Comparison of ENCODE assay signal across 1 cellular context in genomic region chr2:159285929-159286708, GRCh38.
A peak's percentile ranks its signal among the peaks of the same experiment; 100 is the strongest.
TF ChIP-seq lines count a peak whose summit lies in the region.

A gene with protein sequence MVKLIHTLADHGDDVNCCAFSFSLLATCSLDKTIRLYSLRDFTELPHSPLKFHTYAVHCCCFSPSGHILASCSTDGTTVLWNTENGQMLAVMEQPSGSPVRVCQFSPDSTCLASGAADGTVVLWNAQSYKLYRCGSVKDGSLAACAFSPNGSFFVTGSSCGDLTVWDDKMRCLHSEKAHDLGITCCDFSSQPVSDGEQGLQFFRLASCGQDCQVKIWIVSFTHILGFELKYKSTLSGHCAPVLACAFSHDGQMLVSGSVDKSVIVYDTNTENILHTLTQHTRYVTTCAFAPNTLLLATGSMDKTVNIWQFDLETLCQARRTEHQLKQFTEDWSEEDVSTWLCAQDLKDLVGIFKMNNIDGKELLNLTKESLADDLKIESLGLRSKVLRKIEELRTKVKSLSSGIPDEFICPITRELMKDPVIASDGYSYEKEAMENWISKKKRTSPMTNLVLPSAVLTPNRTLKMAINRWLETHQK (minus strand): TSS chr2:159286703. CDS start chr2:159283069, 3,634 bp downstream.

TF ChIP-seq in GM12878, 131 proteins besides CTCF, POLR2A, EP300 and RAD21 (continued from another document and continues in another):
- TF ChIP-seq RELB (IDR thresholded peaks at IDR 0.05; ENCODE audit: low read depth), result peak; percentile 33; the same call in 1 of the 2 replicates
- 0 out of 2 replicates have a peak, but pooled peaks have one; percentile 31 for TF ChIP-seq NBN (IDR thresholded peaks at IDR 0.05)
- no peak for TF ChIP-seq SIX5 (IDR thresholded peaks at IDR 0.05; ENCODE audit: low read depth, low read length, severe bottlenecking)
- TF ChIP-seq ZSCAN29 (IDR thresholded peaks at IDR 0.05), result no peak
- TF ChIP-seq FOS (IDR thresholded peaks at IDR 0.05; ENCODE audit: borderline replicate concordance, extremely low read depth, insufficient read length), result no peak
- peak in 1 of 2 experiments; percentile 45; a peak in 2 of 4 replicates for TF ChIP-seq IKZF2 (IDR thresholded peaks at IDR 0.05)
- no peak for TF ChIP-seq HCFC1 (IDR thresholded peaks at IDR 0.05; ENCODE audit: low read length)
- TF ChIP-seq TARDBP (IDR thresholded peaks at IDR 0.05; ENCODE audit: borderline replicate concordance), result no peak
- no peak for TF ChIP-seq HDAC2 (IDR thresholded peaks at IDR 0.05)
- 0 out of 2 replicates have a peak, but pooled peaks have one; percentile 27 for TF ChIP-seq NR2F1 (conservative IDR thresholded peaks at IDR 0.05)
- TF ChIP-seq HDGF (IDR thresholded peaks at IDR 0.05), result no peak
- TF ChIP-seq, protein P1, sequence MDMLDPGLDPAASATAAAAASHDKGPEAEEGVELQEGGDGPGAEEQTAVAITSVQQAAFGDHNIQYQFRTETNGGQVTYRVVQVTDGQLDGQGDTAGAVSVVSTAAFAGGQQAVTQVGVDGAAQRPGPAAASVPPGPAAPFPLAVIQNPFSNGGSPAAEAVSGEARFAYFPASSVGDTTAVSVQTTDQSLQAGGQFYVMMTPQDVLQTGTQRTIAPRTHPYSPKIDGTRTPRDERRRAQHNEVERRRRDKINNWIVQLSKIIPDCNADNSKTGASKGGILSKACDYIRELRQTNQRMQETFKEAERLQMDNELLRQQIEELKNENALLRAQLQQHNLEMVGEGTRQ (IDR thresholded peaks at IDR 0.05; ENCODE audit: borderline replicate concordance, low read depth, low read length), result peak; percentile 54
- TF ChIP-seq SMARCA5 (IDR thresholded peaks at IDR 0.05), result peak; percentile 39; the same call in 1 of the 2 replicates
- TF ChIP-seq, protein P2, sequence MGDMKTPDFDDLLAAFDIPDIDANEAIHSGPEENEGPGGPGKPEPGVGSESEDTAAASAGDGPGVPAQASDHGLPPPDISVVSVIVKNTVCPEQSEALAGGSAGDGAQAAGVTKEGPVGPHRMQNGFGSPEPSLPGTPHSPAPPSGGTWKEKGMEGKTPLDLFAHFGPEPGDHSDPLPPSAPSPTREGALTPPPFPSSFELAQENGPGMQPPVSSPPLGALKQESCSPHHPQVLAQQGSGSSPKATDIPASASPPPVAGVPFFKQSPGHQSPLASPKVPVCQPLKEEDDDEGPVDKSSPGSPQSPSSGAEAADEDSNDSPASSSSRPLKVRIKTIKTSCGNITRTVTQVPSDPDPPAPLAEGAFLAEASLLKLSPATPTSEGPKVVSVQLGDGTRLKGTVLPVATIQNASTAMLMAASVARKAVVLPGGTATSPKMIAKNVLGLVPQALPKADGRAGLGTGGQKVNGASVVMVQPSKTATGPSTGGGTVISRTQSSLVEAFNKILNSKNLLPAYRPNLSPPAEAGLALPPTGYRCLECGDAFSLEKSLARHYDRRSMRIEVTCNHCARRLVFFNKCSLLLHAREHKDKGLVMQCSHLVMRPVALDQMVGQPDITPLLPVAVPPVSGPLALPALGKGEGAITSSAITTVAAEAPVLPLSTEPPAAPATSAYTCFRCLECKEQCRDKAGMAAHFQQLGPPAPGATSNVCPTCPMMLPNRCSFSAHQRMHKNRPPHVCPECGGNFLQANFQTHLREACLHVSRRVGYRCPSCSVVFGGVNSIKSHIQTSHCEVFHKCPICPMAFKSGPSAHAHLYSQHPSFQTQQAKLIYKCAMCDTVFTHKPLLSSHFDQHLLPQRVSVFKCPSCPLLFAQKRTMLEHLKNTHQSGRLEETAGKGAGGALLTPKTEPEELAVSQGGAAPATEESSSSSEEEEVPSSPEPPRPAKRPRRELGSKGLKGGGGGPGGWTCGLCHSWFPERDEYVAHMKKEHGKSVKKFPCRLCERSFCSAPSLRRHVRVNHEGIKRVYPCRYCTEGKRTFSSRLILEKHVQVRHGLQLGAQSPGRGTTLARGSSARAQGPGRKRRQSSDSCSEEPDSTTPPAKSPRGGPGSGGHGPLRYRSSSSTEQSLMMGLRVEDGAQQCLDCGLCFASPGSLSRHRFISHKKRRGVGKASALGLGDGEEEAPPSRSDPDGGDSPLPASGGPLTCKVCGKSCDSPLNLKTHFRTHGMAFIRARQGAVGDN (IDR thresholded peaks at IDR 0.05), result peak; percentile 49
- peak; percentile 65 for TF ChIP-seq IKZF1 (conservative IDR thresholded peaks at IDR 0.05)
- TF ChIP-seq RB1 (IDR thresholded peaks at IDR 0.05; ENCODE audit: borderline replicate concordance), result 0 out of 2 replicates have a peak, but pooled peaks have one; percentile 58
- TF ChIP-seq GATAD2B (conservative IDR thresholded peaks at IDR 0.05; ENCODE audit: low read depth), result peak; percentile 87; the same call in 1 of the 2 replicates
- no peak for TF ChIP-seq SUZ12 (IDR thresholded peaks at IDR 0.05; ENCODE audit: unreplicated experiment)
- TF ChIP-seq, protein P3, sequence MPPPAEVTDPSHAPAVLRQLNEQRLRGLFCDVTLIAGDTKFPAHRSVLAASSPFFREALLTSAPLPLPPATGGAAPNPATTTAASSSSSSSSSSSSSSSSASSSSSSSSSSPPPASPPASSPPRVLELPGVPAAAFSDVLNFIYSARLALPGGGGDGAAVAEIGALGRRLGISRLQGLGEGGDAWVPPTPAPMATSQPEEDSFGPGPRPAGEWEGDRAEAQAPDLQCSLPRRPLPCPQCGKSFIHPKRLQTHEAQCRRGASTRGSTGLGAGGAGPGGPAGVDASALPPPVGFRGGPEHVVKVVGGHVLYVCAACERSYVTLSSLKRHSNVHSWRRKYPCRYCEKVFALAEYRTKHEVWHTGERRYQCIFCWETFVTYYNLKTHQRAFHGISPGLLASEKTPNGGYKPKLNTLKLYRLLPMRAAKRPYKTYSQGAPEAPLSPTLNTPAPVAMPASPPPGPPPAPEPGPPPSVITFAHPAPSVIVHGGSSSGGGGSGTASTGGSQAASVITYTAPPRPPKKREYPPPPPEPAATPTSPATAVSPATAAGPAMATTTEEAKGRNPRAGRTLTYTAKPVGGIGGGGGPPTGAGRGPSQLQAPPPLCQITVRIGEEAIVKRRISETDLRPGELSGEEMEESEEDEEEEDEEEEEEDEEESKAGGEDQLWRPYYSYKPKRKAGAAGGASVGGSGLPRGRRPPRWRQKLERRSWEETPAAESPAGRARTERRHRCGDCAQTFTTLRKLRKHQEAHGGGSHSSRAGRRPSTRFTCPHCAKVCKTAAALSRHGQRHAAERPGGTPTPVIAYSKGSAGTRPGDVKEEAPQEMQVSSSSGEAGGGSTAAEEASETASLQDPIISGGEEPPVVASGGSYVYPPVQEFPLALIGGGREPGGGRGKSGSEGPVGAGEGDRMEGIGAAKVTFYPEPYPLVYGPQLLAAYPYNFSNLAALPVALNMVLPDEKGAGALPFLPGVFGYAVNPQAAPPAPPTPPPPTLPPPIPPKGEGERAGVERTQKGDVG (CRISPR knock-in tag; IDR thresholded peaks at IDR 0.05), result no peak
- TF ChIP-seq, protein P4, sequence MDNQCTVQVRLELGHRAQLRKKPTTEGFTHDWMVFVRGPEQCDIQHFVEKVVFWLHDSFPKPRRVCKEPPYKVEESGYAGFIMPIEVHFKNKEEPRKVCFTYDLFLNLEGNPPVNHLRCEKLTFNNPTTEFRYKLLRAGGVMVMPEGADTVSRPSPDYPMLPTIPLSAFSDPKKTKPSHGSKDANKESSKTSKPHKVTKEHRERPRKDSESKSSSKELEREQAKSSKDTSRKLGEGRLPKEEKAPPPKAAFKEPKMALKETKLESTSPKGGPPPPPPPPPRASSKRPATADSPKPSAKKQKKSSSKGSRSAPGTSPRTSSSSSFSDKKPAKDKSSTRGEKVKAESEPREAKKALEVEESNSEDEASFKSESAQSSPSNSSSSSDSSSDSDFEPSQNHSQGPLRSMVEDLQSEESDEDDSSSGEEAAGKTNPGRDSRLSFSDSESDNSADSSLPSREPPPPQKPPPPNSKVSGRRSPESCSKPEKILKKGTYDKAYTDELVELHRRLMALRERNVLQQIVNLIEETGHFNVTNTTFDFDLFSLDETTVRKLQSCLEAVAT (IDR thresholded peaks at IDR 0.05), result no peak
- no peak for TF ChIP-seq SMAD1 (IDR thresholded peaks at IDR 0.05; ENCODE audit: low read depth, partially characterized antibody)
- 0 out of 2 replicates have a peak, but pooled peaks have one; percentile 29 for TF ChIP-seq EED (IDR thresholded peaks at IDR 0.05; ENCODE audit: low read depth)
- TF ChIP-seq, protein P5, sequence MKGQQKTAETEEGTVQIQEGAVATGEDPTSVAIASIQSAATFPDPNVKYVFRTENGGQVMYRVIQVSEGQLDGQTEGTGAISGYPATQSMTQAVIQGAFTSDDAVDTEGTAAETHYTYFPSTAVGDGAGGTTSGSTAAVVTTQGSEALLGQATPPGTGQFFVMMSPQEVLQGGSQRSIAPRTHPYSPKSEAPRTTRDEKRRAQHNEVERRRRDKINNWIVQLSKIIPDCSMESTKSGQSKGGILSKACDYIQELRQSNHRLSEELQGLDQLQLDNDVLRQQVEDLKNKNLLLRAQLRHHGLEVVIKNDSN (IDR thresholded peaks at IDR 0.05; ENCODE audit: borderline replicate concordance, extremely low read length, insufficient read depth, low read depth, low read length), result peak; percentile 94
- TF ChIP-seq JUND (IDR thresholded peaks at IDR 0.05; ENCODE audit: low read depth, low read length), result no peak
- no peak for TF ChIP-seq IRF5 (IDR thresholded peaks at IDR 0.05; ENCODE audit: borderline replicate concordance)
- TF ChIP-seq, protein P6, sequence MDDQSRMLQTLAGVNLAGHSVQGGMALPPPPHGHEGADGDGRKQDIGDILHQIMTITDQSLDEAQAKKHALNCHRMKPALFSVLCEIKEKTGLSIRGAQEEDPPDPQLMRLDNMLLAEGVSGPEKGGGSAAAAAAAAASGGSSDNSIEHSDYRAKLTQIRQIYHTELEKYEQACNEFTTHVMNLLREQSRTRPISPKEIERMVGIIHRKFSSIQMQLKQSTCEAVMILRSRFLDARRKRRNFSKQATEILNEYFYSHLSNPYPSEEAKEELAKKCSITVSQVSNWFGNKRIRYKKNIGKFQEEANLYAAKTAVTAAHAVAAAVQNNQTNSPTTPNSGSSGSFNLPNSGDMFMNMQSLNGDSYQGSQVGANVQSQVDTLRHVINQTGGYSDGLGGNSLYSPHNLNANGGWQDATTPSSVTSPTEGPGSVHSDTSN (IDR thresholded peaks at IDR 0.05; ENCODE audit: insufficient replicate concordance, low read depth, low read length), result no peak
- peak; percentile 79 for TF ChIP-seq KLF5 (IDR thresholded peaks at IDR 0.05; ENCODE audit: partially characterized antibody)
- TF ChIP-seq ZBTB40 (IDR thresholded peaks at IDR 0.05; ENCODE audit: borderline replicate concordance), result no peak
- TF ChIP-seq CREM (IDR thresholded peaks at IDR 0.05; ENCODE audit: low read depth), result no peak
- TF ChIP-seq ATF7 (IDR thresholded peaks at IDR 0.05; ENCODE audit: low read depth), result no peak
- TF ChIP-seq SP1 (IDR thresholded peaks at IDR 0.05; ENCODE audit: low read depth, low read length), result no peak
- TF ChIP-seq, protein P7, sequence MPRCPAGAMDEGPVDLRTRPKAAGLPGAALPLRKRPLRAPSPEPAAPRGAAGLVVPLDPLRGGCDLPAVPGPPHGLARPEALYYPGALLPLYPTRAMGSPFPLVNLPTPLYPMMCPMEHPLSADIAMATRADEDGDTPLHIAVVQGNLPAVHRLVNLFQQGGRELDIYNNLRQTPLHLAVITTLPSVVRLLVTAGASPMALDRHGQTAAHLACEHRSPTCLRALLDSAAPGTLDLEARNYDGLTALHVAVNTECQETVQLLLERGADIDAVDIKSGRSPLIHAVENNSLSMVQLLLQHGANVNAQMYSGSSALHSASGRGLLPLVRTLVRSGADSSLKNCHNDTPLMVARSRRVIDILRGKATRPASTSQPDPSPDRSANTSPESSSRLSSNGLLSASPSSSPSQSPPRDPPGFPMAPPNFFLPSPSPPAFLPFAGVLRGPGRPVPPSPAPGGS (IDR thresholded peaks at IDR 0.05; ENCODE audit: borderline replicate concordance, insufficient read depth, low read depth, low read length, poor library complexity, severe bottlenecking), result no peak
- TF ChIP-seq CREB1 (IDR thresholded peaks at IDR 0.05; ENCODE audit: low read depth), result no peak
- TF ChIP-seq ASH2L (IDR thresholded peaks at IDR 0.05; ENCODE audit: borderline replicate concordance, low read depth), result no peak
- no peak for TF ChIP-seq EZH2 (IDR thresholded peaks at IDR 0.05; ENCODE audit: borderline replicate concordance, control insufficient read depth, low read depth, low read length)
